In genomic region chr7:45153238-45153637, GRCh38 we compare ENCODE assay signal across 1 cellular context.
TF ChIP-seq lines count a peak whose summit lies in the region.

No MANE protein-coding gene starts in this region.

TF ChIP-seq in HepG2, 621 proteins besides CTCF, POLR2A, EP300 and RAD21:
- TF ChIP-seq ATM (IDR thresholded peaks at IDR 0.05; ENCODE audit: borderline replicate concordance), result 0 out of 2 replicates have a peak, but pooled peaks have one; percentile 14
- no peak for TF ChIP-seq ZNF160 (CRISPR knock-in tag; IDR thresholded peaks at IDR 0.05)
- no peak for TF ChIP-seq SIN3B (IDR thresholded peaks at IDR 0.05; ENCODE audit: low read length)
- TF ChIP-seq HES4 (CRISPR knock-in tag; IDR thresholded peaks at IDR 0.05; ENCODE audit: borderline replicate concordance), result no peak
